1 cellular context compared by ENCODE assay signal in genomic region chr3:171835613-171836012, GRCh38.
TF ChIP-seq lines count a peak whose summit lies in the region.

No MANE protein-coding gene starts in this region.

TF ChIP-seq in GM12878, 131 proteins besides CTCF, POLR2A, EP300 and RAD21:
- peak; percentile 63; the same call in 1 of the 2 replicates for TF ChIP-seq ZNF24 (IDR thresholded peaks at IDR 0.05)
- TF ChIP-seq POLR2AphosphoS2 (IDR thresholded peaks at IDR 0.05; ENCODE audit: low read depth, low read length), result no peak
